ENCODE assay signal across 35 cellular contexts in the genomic region with DNA sequence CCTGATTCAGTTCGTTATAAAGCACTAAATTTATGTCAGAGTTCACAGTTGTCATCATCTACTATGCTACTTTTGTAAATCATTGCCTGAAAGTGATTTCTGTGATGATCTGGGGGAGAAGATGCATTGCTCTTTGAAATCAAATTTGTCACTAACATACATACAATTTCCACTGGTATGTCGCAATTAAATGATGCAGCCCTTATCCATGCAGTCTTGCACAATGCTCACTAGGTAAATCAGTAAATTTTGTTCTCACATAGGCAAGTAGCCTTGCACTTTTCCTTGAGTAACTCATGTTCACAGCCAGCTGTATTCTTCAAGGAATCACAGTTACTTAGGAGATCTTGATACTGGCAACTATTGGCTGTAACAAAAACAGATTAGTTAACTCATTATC. TPM values are rescaled to one million over a fixed set of nuclear protein-coding genes. Genes with fewer than 3 reads are reported as not detected.
"Had no signal": no experiment of that assay in that cellular context is flagged by ENCODE, and none has a peak within 500 bp of the region (broad histone marks: within the 10 kb centered on the region; RNA-seq: fewer than 3 reads in every experiment).

No MANE protein-coding gene starts in this region.

- H3K9ac ChIP-seq: neural progenitor cell, parathyroid adenoma had no signal

- ATAC-seq: effector memory CD8-positive, alpha-beta T cell; esophagus mucosa; gastrocnemius medialis; left lobe of liver; mucosa of descending colon; stimulated activated effector memory CD8-positive, alpha-beta T cell treated with anti-CD3 and anti-CD28 coated beads, Interleukin-12 subunit alpha, Interleukin-12 subunit beta, amount 100 ng/mL, for 72 hours had no signal

- H3K4me2 ChIP-seq: neural progenitor cell had no signal

- H3K36me3 ChIP-seq: gastrocnemius medialis, neural progenitor cell, right atrium auricular region, sigmoid colon, stomach, thyroid gland had no signal

- H3K79me2 ChIP-seq: parathyroid adenoma had no signal

- H3K27me3 ChIP-seq: gastrocnemius medialis, neural progenitor cell, right atrium auricular region, sigmoid colon, stomach, thyroid gland had no signal

- H3K9me3 ChIP-seq: gastrocnemius medialis, thyroid gland had no signal

- FAIRE-seq: endometrium, kidney had no signal

- H3K4me1 ChIP-seq: gastrocnemius medialis, neural progenitor cell, parathyroid adenoma, right atrium auricular region, sigmoid colon, stomach, thyroid gland had no signal

- H3K4me3 ChIP-seq: gastrocnemius medialis, lung, mucosa of descending colon, neural progenitor cell, right atrium auricular region, sigmoid colon, stomach, thyroid gland had no signal

- H3K27ac ChIP-seq: epithelial cell of prostate, gastrocnemius medialis, neural progenitor cell, parathyroid adenoma, right atrium auricular region, sigmoid colon, stomach, thyroid gland had no signal

- DNase-seq: cortex of kidney; effector memory CD8-positive, alpha-beta T cell; foreskin fibroblast; gastrocnemius medialis; head of caudate nucleus; kidney; mesenchymal stem cell; mucosa of descending colon; naive B cell; sigmoid colon; stimulated activated CD4-positive, alpha-beta T cell treated with anti-CD3 and anti-CD28 coated beads, Interleukin-2, amount 100 ng/mL, for 24 hours; stimulated activated CD4-positive, alpha-beta T cell treated with anti-CD3 and anti-CD28 coated beads, Interleukin-4, amount 100 ng/mL, for 24 hours; stimulated activated naive CD4-positive, alpha-beta T cell treated with Interleukin-2 at 50 U/mL for 16 hours; stomach; thyroid gland; trophoblast cell had no signal

- H2AFZ ChIP-seq: neural progenitor cell, parathyroid adenoma had no signal

RNA-seq across cellular contexts. Expression of a gene that starts 20.8 kb away (rescaled TPM):
- total RNA-seq: dermis microvascular lymphatic vessel endothelial cell, esophagus mucosa, gastrocnemius medialis, glomerular endothelial cell, kidney, left lobe of liver, mesothelial cell of epicardium, mucosa of descending colon, osteoblast, progenitor cell of endocrine pancreas, right atrium auricular region, sigmoid colon, skeletal muscle tissue, subcutaneous adipose tissue, urinary bladder had no signal
- polyA plus RNA-seq: liver, sigmoid colon, urinary bladder had no signal

RNA-seq across cellular contexts. Expression of a gene that starts 51.7 kb away (rescaled TPM):
- total RNA-seq: dermis microvascular lymphatic vessel endothelial cell, gastrocnemius medialis, glomerular endothelial cell, kidney, mucosa of descending colon, osteoblast, progenitor cell of endocrine pancreas, right atrium auricular region, sigmoid colon, skeletal muscle tissue, subcutaneous adipose tissue, temporal lobe, thyroid gland had no signal

RNA-seq across cellular contexts. Expression of a gene that starts 55.9 kb away (rescaled TPM):
- total RNA-seq: dermis microvascular lymphatic vessel endothelial cell, esophagus mucosa, glomerular endothelial cell, kidney, mesothelial cell of epicardium, mucosa of descending colon, osteoblast, progenitor cell of endocrine pancreas, subcutaneous adipose tissue, thyroid gland had no signal
- polyA plus RNA-seq: sigmoid colon had no signal
